In the genomic region with DNA sequence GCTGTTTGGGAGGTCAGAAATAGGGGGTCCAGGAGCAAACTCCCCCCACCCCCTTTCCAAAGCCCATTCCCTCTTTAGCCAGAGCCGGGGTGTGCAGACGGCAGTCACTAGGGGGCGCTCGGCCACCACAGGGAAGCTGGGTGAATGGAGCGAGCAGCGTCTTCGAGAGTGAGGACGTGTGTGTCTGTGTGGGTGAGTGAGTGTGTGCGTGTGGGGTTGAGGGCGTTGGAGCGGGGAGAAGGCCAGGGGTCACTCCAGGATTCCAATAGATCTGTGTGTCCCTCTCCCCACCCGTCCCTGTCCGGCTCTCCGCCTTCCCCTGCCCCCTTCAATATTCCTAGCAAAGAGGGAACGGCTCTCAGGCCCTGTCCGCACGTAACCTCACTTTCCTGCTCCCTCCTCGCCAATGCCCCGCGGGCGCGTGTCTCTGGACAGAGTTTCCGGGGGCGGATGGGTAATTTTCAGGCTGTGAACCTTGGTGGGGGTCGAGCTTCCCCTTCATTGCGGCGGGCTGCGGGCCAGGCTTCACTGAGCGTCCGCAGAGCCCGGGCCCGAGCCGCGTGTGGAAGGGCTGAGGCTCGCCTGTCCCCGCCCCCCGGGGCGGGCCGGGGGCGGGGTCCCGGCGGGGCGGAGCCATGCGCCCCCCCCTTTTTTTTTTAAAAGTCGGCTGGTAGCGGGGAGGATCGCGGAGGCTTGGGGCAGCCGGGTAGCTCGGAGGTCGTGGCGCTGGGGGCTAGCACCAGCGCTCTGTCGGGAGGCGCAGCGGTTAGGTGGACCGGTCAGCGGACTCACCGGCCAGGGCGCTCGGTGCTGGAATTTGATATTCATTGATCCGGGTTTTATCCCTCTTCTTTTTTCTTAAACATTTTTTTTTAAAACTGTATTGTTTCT, we compare ENCODE assay signal across 1 cellular context.
TF ChIP-seq lines count a peak whose summit lies in the region.

VEGFA (plus strand) TSS at position 686 of the 891 bp plus-strand sequence.

TF ChIP-seq in K562, 482 proteins besides CTCF, POLR2A, EP300 and RAD21 (continued from another document):
- TF ChIP-seq NFIC (IDR thresholded peaks at IDR 0.05), result peak; percentile 52
- no peak for TF ChIP-seq SRSF9 (IDR thresholded peaks at IDR 0.05; ENCODE audit: borderline replicate concordance, low read depth, low read length)
- TF ChIP-seq DLX4 (CRISPR knock-in tag; IDR thresholded peaks at IDR 0.05), result no peak
- TF ChIP-seq RBM22 (IDR thresholded peaks at IDR 0.05; ENCODE audit: low read depth, low read length, poor library complexity, severe bottlenecking), result peak; percentile 40
- no peak for TF ChIP-seq KLF6 (CRISPR knock-in tag; IDR thresholded peaks at IDR 0.05; ENCODE audit: borderline replicate concordance)
- no peak for TF ChIP-seq HDAC3 (IDR thresholded peaks at IDR 0.05; ENCODE audit: borderline replicate concordance, partially characterized antibody)
- no peak for TF ChIP-seq BACH1 (tag; IDR thresholded peaks at IDR 0.05)
- TF ChIP-seq, protein P1, sequence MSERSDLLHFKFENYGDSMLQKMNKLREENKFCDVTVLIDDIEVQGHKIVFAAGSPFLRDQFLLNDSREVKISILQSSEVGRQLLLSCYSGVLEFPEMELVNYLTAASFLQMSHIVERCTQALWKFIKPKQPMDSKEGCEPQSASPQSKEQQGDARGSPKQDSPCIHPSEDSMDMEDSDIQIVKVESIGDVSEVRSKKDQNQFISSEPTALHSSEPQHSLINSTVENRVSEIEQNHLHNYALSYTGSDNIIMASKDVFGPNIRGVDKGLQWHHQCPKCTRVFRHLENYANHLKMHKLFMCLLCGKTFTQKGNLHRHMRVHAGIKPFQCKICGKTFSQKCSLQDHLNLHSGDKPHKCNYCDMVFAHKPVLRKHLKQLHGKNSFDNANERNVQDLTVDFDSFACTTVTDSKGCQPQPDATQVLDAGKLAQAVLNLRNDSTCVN (CRISPR knock-in tag; IDR thresholded peaks at IDR 0.05), result peak; percentile 91
- peak; percentile 43; the same call in 1 of the 2 replicates for TF ChIP-seq THRAP3 (IDR thresholded peaks at IDR 0.05; ENCODE audit: borderline replicate concordance)
- TF ChIP-seq ELK1 (CRISPR knock-in tag; IDR thresholded peaks at IDR 0.05), result no peak
